In the genomic region with DNA sequence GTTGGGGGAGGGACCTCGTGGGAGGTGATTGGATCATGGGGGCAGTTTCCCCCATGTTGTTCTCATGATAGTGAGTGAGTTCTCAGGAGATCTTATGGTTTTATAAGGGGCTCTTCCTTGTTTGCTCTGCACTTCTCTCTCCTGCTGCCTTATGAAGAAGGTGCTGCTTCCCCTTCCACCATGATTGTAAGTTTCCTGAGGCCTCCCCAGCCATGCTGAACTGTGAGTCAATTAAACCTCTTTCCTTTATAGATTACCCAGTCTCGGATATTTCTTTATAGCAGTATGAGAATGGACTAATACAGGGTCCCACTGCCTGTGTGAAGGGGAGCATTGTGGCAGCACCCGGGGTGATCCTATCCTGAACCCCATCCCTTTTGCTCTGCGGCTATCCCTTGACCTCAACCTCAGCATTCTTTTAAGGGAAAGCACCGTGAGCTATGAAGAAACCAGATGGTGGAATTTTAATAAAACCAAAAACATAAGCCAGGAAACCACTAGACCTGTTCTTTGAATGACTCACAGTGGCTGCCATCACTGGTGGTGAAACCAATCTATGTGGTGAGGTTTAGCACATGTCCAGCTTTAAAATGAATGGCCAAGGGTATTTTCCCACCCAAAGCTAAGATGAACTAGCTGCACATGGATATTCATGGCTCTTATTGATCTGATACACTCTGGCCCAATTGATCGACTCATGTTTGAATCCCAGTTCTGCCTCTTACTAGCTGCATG, we compare ENCODE assay signal across 9 cellular contexts.
DNase-seq lines count a peak whose midpoint lies in the region; ATAC-seq, FAIRE-seq and TF ChIP-seq lines count a peak whose summit lies in the region.
"Had no signal": no experiment of that assay in that cellular context is flagged by ENCODE, and none has a peak within 500 bp of the region (broad histone marks: within the 10 kb centered on the region; RNA-seq: fewer than 3 reads in every experiment).

No MANE protein-coding gene starts in this region.

- no peak overlapping the region for H3K4me3 ChIP-seq in GM23248
- no peak overlapping the region for H3K4me3 ChIP-seq in neural progenitor cell

- H3K9me3 Mint-ChIP-seq in neural progenitor cell = peaks cover 2% of the 10 kb centered on the region

- no peak overlapping the region for H3K27ac ChIP-seq in GM23248
- no peak overlapping the region for H3K27ac ChIP-seq in foreskin keratinocyte
- H3K27ac ChIP-seq in caudate nucleus (ENCODE audit: low read depth, low read length) = no peak overlapping the region
- no peak overlapping the region for H3K27ac ChIP-seq in neural progenitor cell

- H3F3A ChIP-seq in GM23248 (ENCODE audit: insufficient read depth) = 0 out of 2 replicates have a peak, but pooled peaks cover 3% of the 10 kb centered on the region
- H3F3A ChIP-seq in neural progenitor cell (ENCODE audit: low read depth) = no peaks in the 10 kb centered on the region

- no peaks in the 10 kb centered on the region for H3K9me2 ChIP-seq in GM23248 (ENCODE audit: insufficient read depth)

- H3K27me3 Mint-ChIP-seq in neural progenitor cell (ENCODE audit: insufficient read depth, low read depth) = no peaks in the 10 kb centered on the region

- H3K27me3 ChIP-seq in GM23248 (replicated peaks; ENCODE audit: insufficient read depth) (no peaks in the 10 kb centered on the region), foreskin keratinocyte (no peaks in the 10 kb centered on the region), neural progenitor cell (no peaks in the 10 kb centered on the region)

- peak; percentile 28 for DNase-seq in GM18507 (ENCODE audit: extremely low spot score, insufficient read length, low read depth)
- DNase-seq in GM23248 = peak; percentile 67
- DNase-seq in M059J (ENCODE audit: low read depth) = peak; percentile 95
- DNase-seq in foreskin keratinocyte = peak; percentile 62 to 77
- DNase-seq in NCI-H748 treated with DMSO at 0.1 percent for 48 hours (lab: John Stamatoyannopoulos, UW) = no peak
- no peak for DNase-seq in caudate nucleus (lab: John Stamatoyannopoulos, UW)
- no peak for DNase-seq in neural progenitor cell (ENCODE audit: low spot score)
- no peak for DNase-seq in HPDE6-E6E7 (ENCODE audit: extremely low spot score)
- DNase-seq: left ventricle myocardium superior had no signal

- H3K79me2 ChIP-seq in GM23248 (ENCODE audit: insufficient read depth) = no peaks in the 10 kb centered on the region
- no peaks in the 10 kb centered on the region for H3K79me2 ChIP-seq in neural progenitor cell (ENCODE audit: low read depth)

- H3K4me1 ChIP-seq in GM23248 (ENCODE audit: insufficient read depth) (0 out of 2 replicates have a peak, but pooled peaks cover 4% of the 10 kb centered on the region), foreskin keratinocyte (peaks cover 6% of the 10 kb centered on the region), neural progenitor cell (no peaks in the 10 kb centered on the region)

- FAIRE-seq in GM18507 (lab: Jason Lieb, UNC) = peak; percentile 95

- peak; percentile 63 for ATAC-seq in foreskin keratinocyte
- ATAC-seq: left ventricle myocardium superior had no signal

- H3K36me3 ChIP-seq in GM23248 (ENCODE audit: low read depth) (no peaks in the 10 kb centered on the region), neural progenitor cell (no peaks in the 10 kb centered on the region)

- H4K20me1 ChIP-seq in GM23248 (ENCODE audit: insufficient read depth) (no peaks in the 10 kb centered on the region), neural progenitor cell (ENCODE audit: low read depth) (no peaks in the 10 kb centered on the region)

- no peak overlapping the region for H3K27ac Mint-ChIP-seq in neural progenitor cell

- H3K36me3 Mint-ChIP-seq in neural progenitor cell = no peaks in the 10 kb centered on the region

- H3K4me2 ChIP-seq in GM23248 (ENCODE audit: unreplicated experiment) = no peak overlapping the region
- H3K4me2 ChIP-seq in neural progenitor cell = no peak overlapping the region

- H3K4me1 Mint-ChIP-seq in neural progenitor cell = peaks cover 5% of the 10 kb centered on the region

- in situ Hi-C loops in GM23248 (cut with MboI) = no loop called here

- H3K9me3 ChIP-seq in GM23248 (ENCODE audit: low read depth) (no peaks in the 10 kb centered on the region), neural progenitor cell (ENCODE audit: low read depth) (no peaks in the 10 kb centered on the region)

- H3K4me3 Mint-ChIP-seq in neural progenitor cell = no peak overlapping the region

- TF ChIP-seq CTCF in foreskin keratinocyte (conservative IDR thresholded peaks at IDR 0.05) (no peak), neural progenitor cell (IDR thresholded peaks at IDR 0.05) (no peak)

- WGBS in GM23248 (ENCODE audit: low coverage in 1 of 2, low lambda C conversion rate in 2 of 2, missing lambda C conversion rate in 2 of 2), 2 experiments = 69 to 73% methylated on average over 6 of the region's 6 CpGs

- H3K9ac ChIP-seq in GM23248 = no peak overlapping the region
- no peak overlapping the region for H3K9ac ChIP-seq in neural progenitor cell

- no peak overlapping the region for H2AFZ ChIP-seq in GM23248
- no peak overlapping the region for H2AFZ ChIP-seq in neural progenitor cell (replicated peaks)

Comparison
In these comparisons a context has a peak if more than half of its experiments do, and no peak if none do; other contexts are left out.
1. DNase-seq: peak in GM18507 (single experiment), GM23248 (single experiment), M059J (single experiment) and foreskin keratinocyte (2 of 2); none in NCI-H748 treated with DMSO at 0.1 percent for 48 hours (single experiment), caudate nucleus (0 of 61), neural progenitor cell (single experiment) and HPDE6-E6E7 (single experiment).